In genomic region chr22:46377566-46378498, GRCh38 we compare ENCODE assay signal across 10 cellular contexts. TPM values are rescaled to one million over a fixed set of nuclear protein-coding genes. Genes with fewer than 3 reads are reported as not detected.
DNase-seq lines count a peak whose midpoint lies in the region; ATAC-seq and TF ChIP-seq lines count a peak whose summit lies in the region.
"Had no signal": no experiment of that assay in that cellular context is flagged by ENCODE, and none has a peak within 500 bp of the region (broad histone marks: within the 10 kb centered on the region; RNA-seq: fewer than 3 reads in every experiment).

No MANE protein-coding gene starts in this region.

- H3K9me3 Mint-ChIP-seq in nephron progenitor cell (peaks cover 32% of the 10 kb centered on the region), immature natural killer cell (peaks cover 0 to 15% (median 13%) of the 10 kb centered on the region in 6 donors)

- H3K36me3 ChIP-seq in esophagus squamous epithelium = peaks cover 0 to 66% (median 0%) of the 10 kb centered on the region in 3 donors

- TF ChIP-seq CTCF in esophagus squamous epithelium (IDR thresholded peaks at IDR 0.05) (no peak), nephron progenitor cell (IDR thresholded peaks at IDR 0.05) (no peak)

- H3K36me3 Mint-ChIP-seq in nephron progenitor cell (ENCODE audit: low read depth) (peaks cover 40% of the 10 kb centered on the region), immature natural killer cell (peaks cover 5 to 23% (median 7%) of the 10 kb centered on the region in 3 donors), T-helper 17 cell (ENCODE audit: low read depth) (no peaks in the 10 kb centered on the region)

- TF ChIP-seq POLR2A in esophagus squamous epithelium (IDR thresholded peaks at IDR 0.05) = no peak

- H3K27ac ChIP-seq in esophagus squamous epithelium = peak overlapping the region; percentile 73 to 90 (median 86)

- H3K4me3 Mint-ChIP-seq in nephron progenitor cell (peak overlapping the region; percentile 33), immature natural killer cell (peak overlapping the region in 1 of 5 donors; percentile 33), T-helper 17 cell (no peak overlapping the region)

- intact Hi-C loops in esophagus squamous epithelium (cut with DNase I) = no loop called here

- 82 to 83% methylated on average over 5 to 7 of the region's 25 CpGs for WGBS in esophagus squamous epithelium, 2 donors

- H3K27me3 Mint-ChIP-seq in nephron progenitor cell (ENCODE audit: low read depth, poor library complexity) = peaks cover 3% of the 10 kb centered on the region
- H3K27me3 Mint-ChIP-seq in immature natural killer cell (ENCODE audit: low read depth in 3 of 3) = peaks cover 7 to 17% (median 15%) of the 10 kb centered on the region in 3 donors
- H3K27me3 Mint-ChIP-seq in T-helper 17 cell = no peaks in the 10 kb centered on the region

- H3K4me1 ChIP-seq in esophagus squamous epithelium = peaks cover 19 to 64% (median 33%) of the 10 kb centered on the region in 3 donors

- peaks cover 63% of the 10 kb centered on the region for H3K4me1 Mint-ChIP-seq in nephron progenitor cell
- peaks cover 35 to 51% of the 10 kb centered on the region in 2 donors for H3K4me1 Mint-ChIP-seq in immature natural killer cell
- H3K4me1 Mint-ChIP-seq in T-helper 17 cell = peaks cover 15% of the 10 kb centered on the region

- no peak overlapping the region for H3K4me3 ChIP-seq in esophagus squamous epithelium

- ATAC-seq in GM19328 (IDR thresholded peaks at IDR 0.05; ENCODE audit: unreplicated experiment) = no peak
- ATAC-seq in T-helper 17 cell = no peak

- H3K27me3 ChIP-seq in esophagus squamous epithelium = peaks cover 0 to 8% (median 0%) of the 10 kb centered on the region in 4 donors

- peak; percentile 97 for DNase-seq in DMS53 (lab: John Stamatoyannopoulos, UW)
- DNase-seq in NCI-H2196 (lab: John Stamatoyannopoulos, UW; ENCODE audit: unreplicated experiment) = peak; percentile 51
- DNase-seq in esophagus squamous epithelium (lab: John Stamatoyannopoulos, UW) = no peak
- DNase-seq in nephron progenitor cell = peak; percentile 38
- DNase-seq in HUDEP-2 (lab: John Stamatoyannopoulos, UW; ENCODE audit: unreplicated experiment in 76 of 76) = no peak
- DNase-seq in immature natural killer cell = no peak
- DNase-seq in T-helper 17 cell = no peak
- DNase-seq: DMS 273 treated with DMSO at 0.1 percent for 48 hours, NCI-H82 had no signal

- H3K9me3 ChIP-seq in esophagus squamous epithelium (peaks cover 0 to 10% (median 8%) of the 10 kb centered on the region in 3 donors), T-helper 17 cell (ENCODE audit: control insufficient read depth, low read length, poor library complexity, severe bottlenecking) (no peaks in the 10 kb centered on the region)

- H3K27ac Mint-ChIP-seq in nephron progenitor cell (peak overlapping the region; percentile 33), immature natural killer cell (no peak overlapping the region), T-helper 17 cell (no peak overlapping the region)

RNA-seq across cellular contexts. Expression of gene TRMU, which starts 42.3 kb away (rescaled TPM):
- total RNA-seq in esophagus squamous epithelium = 10 to 100 TPM; 17.7 to 43.1 (median 32.5) TPM
- 10 to 100 TPM; 12.3 to 18.5 (median 16.8) TPM for polyA plus RNA-seq in immature natural killer cell
- 10 to 100 TPM; 47.5 to 54.8 TPM for total RNA-seq in T-helper 17 cell

Comparison
In these comparisons a context has a peak if more than half of its experiments do, and no peak if none do; other contexts are left out.
1. DNase-seq: peak in DMS53 (single experiment), NCI-H2196 (single experiment) and nephron progenitor cell (single experiment); none in esophagus squamous epithelium (single experiment), HUDEP-2 (0 of 76), immature natural killer cell (0 of 3) and T-helper 17 cell (0 of 3).